In genomic region chr14:42994001-42994736, GRCh38 we compare ENCODE assay signal across 15 cellular contexts.
DNase-seq lines count a peak whose midpoint lies in the region; ATAC-seq and TF ChIP-seq lines count a peak whose summit lies in the region.
"Had no signal": no experiment of that assay in that cellular context is flagged by ENCODE, and none has a peak within 500 bp of the region (broad histone marks: within the 10 kb centered on the region; RNA-seq: fewer than 3 reads in every experiment).

No MANE protein-coding gene starts in this region.

- H3K27me3 ChIP-seq in AG04450 (ENCODE audit: control insufficient read depth, insufficient read depth, low read length), result no peaks in the 10 kb centered on the region

- peak; percentile 26; the same call in 1 of the 2 replicates for TF ChIP-seq EP300 in Ishikawa (IDR thresholded peaks at IDR 0.05; ENCODE audit: borderline replicate concordance)

- DNase-seq in AG04450 (ENCODE audit: low read depth, low spot score) (peak; percentile 80), astrocyte of the hippocampus (ENCODE audit: low read depth, low spot score) (peak; percentile 42), glomerular visceral epithelial cell (ENCODE audit: extremely low spot score) (peak; percentile 69), NCI-H748 treated with DMSO at 0.1 percent for 48 hours (lab: John Stamatoyannopoulos, UW) (no peak), LoVo (ENCODE audit: low spot score) (no peak)
- DNase-seq: activated CD8-positive, alpha-beta T cell treated with anti-CD3 and anti-CD28 coated beads, Interleukin-2, amount 10 ng/mL, durations not matched to agents 7 days and 5 days; cerebellar nuclear complex; COR-L47; head of caudate nucleus; NCI-H1930; NCI-H526 treated with DMSO at 0.1 percent for 48 hours; nephron progenitor cell had no signal

- POLR2A ChIA-PET in AG04450 (lab: Yijun Ruan, JAX), result interaction anchor here (0.6 to 0.8 kb wide), 2 partner anchors 216 to 801 kb away, joined by 3 to 5 read pairs; no protein-coding TSS in a partner anchor

- TF ChIP-seq RAD21 in Ishikawa (IDR thresholded peaks at IDR 0.05; ENCODE audit: low read depth), result no peak

- ATAC-seq in GM21528 (IDR thresholded peaks at IDR 0.05; ENCODE audit: low FRiP score, unreplicated experiment), result no peak
- ATAC-seq in GM21786 (IDR thresholded peaks at IDR 0.05; ENCODE audit: unreplicated experiment), result no peak
- ATAC-seq: activated CD8-positive, alpha-beta T cell treated with anti-CD3 and anti-CD28 coated beads, Interleukin-2, amount 10 ng/mL, durations not matched to agents 7 days and 5 days had no signal

- CTCF ChIA-PET in AG04450 (lab: Charles Lee), result interaction anchor here (1.3 kb wide), 1 partner anchor 11 kb away, joined by 3 read pairs; no protein-coding TSS in a partner anchor

- no peaks in the 10 kb centered on the region for H3K9me3 ChIP-seq in AG04450 (ENCODE audit: control insufficient read depth, insufficient read depth, low read length)

- no peak overlapping the region for H3K4me3 ChIP-seq in AG04450 (ENCODE audit: low read depth, low read length)

- H3K27ac ChIP-seq in AG04450 (ENCODE audit: low read depth, low read length), result no peak overlapping the region

- TF ChIP-seq CTCF in AG04450 (IDR thresholded peaks at IDR 0.05; ENCODE audit: low read depth, low read length), result peak; percentile 49

TF ChIP-seq in Ishikawa, 13 proteins besides CTCF, POLR2A, EP300 and RAD21:
- no peak for TF ChIP-seq FOXM1 (IDR thresholded peaks at IDR 0.05; ENCODE audit: borderline replicate concordance, low read depth)
- TF ChIP-seq TEAD4 (IDR thresholded peaks at IDR 0.05), result peak; percentile 60
- no peak for TF ChIP-seq USF1 (IDR thresholded peaks at IDR 0.05)
- TF ChIP-seq TCF12 (IDR thresholded peaks at IDR 0.05; ENCODE audit: low read depth), result no peak
- peak; percentile 21; the same call in 1 of the 2 replicates for TF ChIP-seq NFIC (IDR thresholded peaks at IDR 0.05)
- no peak for TF ChIP-seq YY1 (IDR thresholded peaks at IDR 0.05; ENCODE audit: low read depth)

Comparison
In these comparisons a context has a peak if more than half of its experiments do, and no peak if none do; other contexts are left out.
1. DNase-seq: peak in AG04450 (single experiment), astrocyte of the hippocampus (single experiment) and glomerular visceral epithelial cell (single experiment); none in NCI-H748 treated with DMSO at 0.1 percent for 48 hours (single experiment) and LoVo (single experiment).